Comparison of ENCODE assay signal across 8 cellular contexts in genomic region chr12:2640709-2641108, GRCh38.
A peak's percentile ranks its signal among the peaks of the same experiment; 100 is the strongest.
DNase-seq lines count a peak whose midpoint lies in the region; ATAC-seq and TF ChIP-seq lines count a peak whose summit lies in the region.

No MANE protein-coding gene starts in this region.

- H3K9me3 ChIP-seq in NT2/D1 (ENCODE audit: insufficient read depth, low read length) (no peaks in the 10 kb centered on the region), esophagus muscularis mucosa (no peaks in the 10 kb centered on the region)

- H3K4me3 ChIP-seq in NT2/D1 (ENCODE audit: insufficient read length, low read depth) (no peak overlapping the region), esophagus muscularis mucosa (no peak overlapping the region)

- no peak for TF ChIP-seq EP300 in esophagus muscularis mucosa (IDR thresholded peaks at IDR 0.05)

- peaks cover 34% of the 10 kb centered on the region for H3K4me1 ChIP-seq in NT2/D1 (ENCODE audit: insufficient read depth, insufficient read length)
- peaks cover 21 to 41% (median 27%) of the 10 kb centered on the region in 4 donors for H3K4me1 ChIP-seq in esophagus muscularis mucosa

- no peaks in the 10 kb centered on the region for H3K27me3 ChIP-seq in NT2/D1 (ENCODE audit: insufficient read depth, insufficient read length)
- H3K27me3 ChIP-seq in esophagus muscularis mucosa = no peaks in the 10 kb centered on the region

- intact Hi-C loops in esophagus muscularis mucosa (cut with DNase I) = no loop called here

- 16% methylated on average over 5 of the region's 6 CpGs for WGBS in esophagus muscularis mucosa

- DNase-seq in Caki2 (ENCODE audit: low read depth) (peak; percentile 76), NT2/D1 (ENCODE audit: low read depth, low spot score) (peak; percentile 68), esophagus muscularis mucosa (ENCODE audit: extremely low spot score) (no peak), occipital lobe (lab: John Stamatoyannopoulos, UW) (peak; percentile 69), GM19238 (ENCODE audit: insufficient read length, low spot score) (no peak), NCI-H1105 (lab: John Stamatoyannopoulos, UW) (no peak)

- H3K36me3 ChIP-seq in NT2/D1 (ENCODE audit: insufficient read depth, insufficient read length, low read length) (no peaks in the 10 kb centered on the region), esophagus muscularis mucosa (peaks cover 0 to 30% (median 18%) of the 10 kb centered on the region in 4 donors)

- no peak for ATAC-seq in HG03565 (IDR thresholded peaks at IDR 0.05; ENCODE audit: unreplicated experiment)
- no peak for ATAC-seq in GM19023 (IDR thresholded peaks at IDR 0.05; ENCODE audit: unreplicated experiment)

- no peak for TF ChIP-seq CTCF in esophagus muscularis mucosa (IDR thresholded peaks at IDR 0.05)

- no peak for TF ChIP-seq POLR2A in esophagus muscularis mucosa (IDR thresholded peaks at IDR 0.05; ENCODE audit: low read depth)

- in situ Hi-C loops in Caki2 (cut with HindIII; ENCODE audit: low pct_unique_long_range_greater_than_20kb, low sequenced_read_pairs) = no loop called here

- H3K9ac ChIP-seq in NT2/D1 (ENCODE audit: insufficient read length, low read depth) = no peak overlapping the region

- peak overlapping the region; percentile 13 to 45 (median 28) for H3K27ac ChIP-seq in esophagus muscularis mucosa (replicated peaks in 1 of 4)

Comparison
In these comparisons a context has a peak if more than half of its experiments do, and no peak if none do; other contexts are left out.
1. DNase-seq: peak in Caki2 (single experiment), NT2/D1 (single experiment) and occipital lobe (single experiment); none in esophagus muscularis mucosa (single experiment), GM19238 (single experiment) and NCI-H1105 (single experiment).